25 cellular contexts compared by ENCODE assay signal in the genomic region with DNA sequence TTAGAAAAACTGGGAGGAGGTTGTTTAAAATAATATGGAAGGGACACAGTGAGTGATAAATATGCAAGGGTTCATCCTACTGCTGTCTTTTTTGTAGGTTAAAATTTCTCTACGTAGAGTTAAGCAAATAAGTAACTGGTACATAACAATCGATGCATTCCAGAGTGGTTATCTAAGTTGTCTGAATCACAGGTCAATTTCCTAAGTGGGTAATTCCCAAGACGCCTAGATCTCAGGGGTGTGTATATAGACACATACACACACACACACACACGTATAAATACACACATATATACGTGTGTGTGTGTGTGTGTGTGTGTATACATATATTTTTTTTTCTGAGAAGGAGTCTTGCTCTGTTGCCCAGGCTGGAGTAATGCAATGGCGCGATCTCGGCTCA. TPM values are rescaled to one million over a fixed set of nuclear protein-coding genes. Genes with fewer than 3 reads are reported as not detected.
DNase-seq lines count a peak whose midpoint lies in the region; TF ChIP-seq lines count a peak whose summit lies in the region.
"Had no signal": no experiment of that assay in that cellular context is flagged by ENCODE, and none has a peak within 500 bp of the region (broad histone marks: within the 10 kb centered on the region; RNA-seq: fewer than 3 reads in every experiment).

No MANE protein-coding gene starts in this region.

- H3K27ac ChIP-seq in tibial nerve = no peak overlapping the region
- H3K27ac ChIP-seq: esophagus muscularis mucosa, Peyer's patch had no signal

- TF ChIP-seq CTCF in astrocyte of the spinal cord (IDR thresholded peaks at IDR 0.05; ENCODE audit: low read depth, low read length) (no peak), fibroblast of the aortic adventitia (IDR thresholded peaks at IDR 0.05; ENCODE audit: insufficient read depth, low read length) (no peak), tibial nerve (IDR thresholded peaks at IDR 0.05) (no peak)

- in situ Hi-C loops in astrocyte of the spinal cord (cut with HindIII; ENCODE audit: low sequenced_read_pairs) = no loop called here

- peaks cover 0 to 41% (median 0%) of the 10 kb centered on the region in 3 donors for H3K36me3 ChIP-seq in tibial nerve

- no peaks in the 10 kb centered on the region for H3K9me3 ChIP-seq in tibial nerve
- H3K9me3 ChIP-seq: esophagus muscularis mucosa, Peyer's patch had no signal

- H3K4me1 ChIP-seq in tibial nerve = no peaks in the 10 kb centered on the region
- H3K4me1 ChIP-seq: esophagus muscularis mucosa, Peyer's patch had no signal

- DNase-seq in HS-5 (ENCODE audit: low read depth) = peak; percentile 60
- peak; percentile 33 for DNase-seq in astrocyte of the spinal cord (ENCODE audit: low read depth, low spot score)
- peak; percentile 43 for DNase-seq in fibroblast of the aortic adventitia (ENCODE audit: low read depth)
- peak; percentile 96 for DNase-seq in renal cortical epithelial cell (ENCODE audit: low read depth)
- DNase-seq in SIG-M5 treated with dmso at 0.1 percent for 504 hours (lab: John Stamatoyannopoulos, UW; ENCODE audit: unreplicated experiment) = no peak
- no peak for DNase-seq in DMS79 (lab: John Stamatoyannopoulos, UW)
- no peak for DNase-seq in NCI-H128 (lab: John Stamatoyannopoulos, UW; ENCODE audit: unreplicated experiment)
- no peak for DNase-seq in tibial nerve (ENCODE audit: low spot score in 2 of 2)
- DNase-seq: activated CD4-positive, alpha-beta T cell treated with anti-CD3 and anti-CD28 coated beads, Interleukin-2, amount 10 ng/mL, durations not matched to agents 24 days and 14 days; activated naive CD4-positive, alpha-beta T cell treated with anti-CD3 and anti-CD28 coated beads for 36 hours; activated T-cell treated with anti-CD3 and anti-CD28 coated beads, Interleukin-2, amount 50 U/mL, for 72 hours; AML-193; CD8-positive, alpha-beta T cell; effector CD4-positive, alpha-beta T cell; HFFc6; left ventricle myocardium superior; NCI-H1105 treated with DMSO at 0.1 percent for 48 hours; NCI-H2081 treated with DMSO at 0.1 percent for 48 hours; NCI-H510A; Peyer's patch; stimulated activated CD4-positive, alpha-beta T cell treated with anti-CD3 and anti-CD28 coated beads, Interleukin-4, amount 100 ng/mL, for 1 hour; stimulated activated naive CD4-positive, alpha-beta T cell treated with Interleukin-2 at 50 U/mL for 16 hours had no signal

- 79 to 89% methylated on average over 8 of the region's 8 CpGs for WGBS in tibial nerve, 2 donors

- no peaks in the 10 kb centered on the region for H3K27me3 ChIP-seq in tibial nerve
- H3K27me3 ChIP-seq: esophagus muscularis mucosa, Peyer's patch had no signal

- no peak for TF ChIP-seq EP300 in tibial nerve (IDR thresholded peaks at IDR 0.05)

- no peak overlapping the region for H3K4me3 ChIP-seq in astrocyte of the spinal cord (ENCODE audit: low read depth, low read length)
- H3K4me3 ChIP-seq in fibroblast of the aortic adventitia (ENCODE audit: low read depth, low read length) = no peak overlapping the region
- no peak overlapping the region for H3K4me3 ChIP-seq in tibial nerve
- H3K4me3 ChIP-seq: esophagus muscularis mucosa, GM12878, Peyer's patch had no signal

- TF ChIP-seq POLR2A in tibial nerve (IDR thresholded peaks at IDR 0.05) = no peak

RNA-seq across cellular contexts. Expression of gene CAAP1, which starts 22.3 kb away (rescaled TPM):
- total RNA-seq in fibroblast of the aortic adventitia (ENCODE audit: low replicate concordance) (19.0 and 50.9 TPM in 2 replicates), renal cortical epithelial cell (42.0 and 42.9 TPM in 2 replicates), tibial nerve (10 to 100 TPM in 3 of 4 donors, 1 to 10 TPM in 1; 7.5 to 43.2 (median 17.3) TPM)
- total RNA-seq: SK-MEL-5 had no signal

Comparison
In these comparisons a context has a peak if more than half of its experiments do, and no peak if none do; other contexts are left out.
1. DNase-seq: peak in HS-5 (single experiment), astrocyte of the spinal cord (single experiment), fibroblast of the aortic adventitia (single experiment) and renal cortical epithelial cell (single experiment); none in SIG-M5 treated with dmso at 0.1 percent for 504 hours (single experiment), DMS79 (single experiment), NCI-H128 (single experiment) and tibial nerve (0 of 2).